In the genomic region with DNA sequence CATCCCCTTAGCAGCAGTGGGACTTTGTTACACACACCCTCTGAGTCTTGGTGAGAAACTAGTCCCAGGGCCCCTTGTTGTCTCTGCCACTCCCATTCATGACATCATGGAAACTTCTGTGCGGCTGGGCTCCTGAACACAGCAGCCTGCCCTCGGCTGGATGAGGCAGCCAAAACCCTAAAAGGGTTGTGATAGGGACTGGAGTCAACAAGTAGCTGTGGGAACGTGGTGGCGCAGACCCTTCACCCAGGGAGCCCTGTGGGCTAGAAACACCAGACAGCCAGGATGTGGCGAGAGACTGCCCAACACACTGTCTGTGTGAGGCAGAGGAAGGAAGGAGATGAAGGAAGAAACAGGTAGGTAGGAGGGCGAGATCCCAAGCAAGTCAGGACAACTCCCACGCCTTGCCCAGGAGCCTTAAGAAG, we compare ENCODE assay signal across 10 cellular contexts. TPM values are rescaled to one million over a fixed set of nuclear protein-coding genes. Genes with fewer than 3 reads are reported as not detected.
DNase-seq lines count a peak whose midpoint lies in the region; ATAC-seq and TF ChIP-seq lines count a peak whose summit lies in the region.
"Had no signal": no experiment of that assay in that cellular context is flagged by ENCODE, and none has a peak within 500 bp of the region (broad histone marks: within the 10 kb centered on the region; RNA-seq: fewer than 3 reads in every experiment).

No MANE protein-coding gene starts in this region.

- H3K18ac ChIP-seq in mesendoderm (ENCODE audit: low read length) = no peak overlapping the region

- peaks cover 42% of the 10 kb centered on the region for H3K36me3 Mint-ChIP-seq in activated T-helper 1 cell treated with anti-CD3 and anti-CD28 coated beads, Interleukin-12 subunit alpha, Interleukin-12 subunit beta, Interleukin-2, Interleukin-4 antibody, amounts not matched to agents 30 ng/mL and 10 ng/mL and 1 ng/mL, durations not matched to agents 14 hours and 24 hours and 36 hours (ENCODE audit: low read depth)

- H2BK5ac ChIP-seq in mesendoderm (ENCODE audit: low read length) = no peak overlapping the region

- no peak overlapping the region for H3K4me3 ChIP-seq in mesendoderm (ENCODE audit: low read length)
- H3K4me3 ChIP-seq in urinary bladder (ENCODE audit: low read depth, low read length) = no peak overlapping the region
- H3K4me3 ChIP-seq: A549 had no signal

- H2AK5ac ChIP-seq in mesendoderm (ENCODE audit: low read length) = no peak overlapping the region

- H3K4me1 Mint-ChIP-seq in activated T-helper 1 cell treated with anti-CD3 and anti-CD28 coated beads, Interleukin-12 subunit alpha, Interleukin-12 subunit beta, Interleukin-2, Interleukin-4 antibody, amounts not matched to agents 30 ng/mL and 10 ng/mL and 1 ng/mL, durations not matched to agents 14 hours and 24 hours and 36 hours (ENCODE audit: low read depth) = peaks cover 68% of the 10 kb centered on the region

- H4K5ac ChIP-seq in mesendoderm (ENCODE audit: low read length) = no peak overlapping the region

- H3K27ac ChIP-seq in mesendoderm (ENCODE audit: low read depth, low read length) (no peak overlapping the region), urinary bladder (ENCODE audit: low read depth) (peak overlapping the region; percentile 28)
- H3K27ac ChIP-seq: A549 had no signal

- H3K9me3 Mint-ChIP-seq in activated T-helper 1 cell treated with anti-CD3 and anti-CD28 coated beads, Interleukin-12 subunit alpha, Interleukin-12 subunit beta, Interleukin-2, Interleukin-4 antibody, amounts not matched to agents 30 ng/mL and 10 ng/mL and 1 ng/mL, durations not matched to agents 14 hours and 24 hours and 36 hours = no peaks in the 10 kb centered on the region

- DNase-seq in Right ventricle myocardium superior = no peak
- no peak for DNase-seq in cardiac septum (ENCODE audit: low spot score)
- peak; percentile 86 for DNase-seq in activated T-helper 1 cell treated with anti-CD3 and anti-CD28 coated beads, Interleukin-12 subunit alpha, Interleukin-12 subunit beta, Interleukin-2, Interleukin-4 antibody, amounts not matched to agents 30 ng/mL and 10 ng/mL and 1 ng/mL, durations not matched to agents 14 hours and 24 hours and 36 hours (ENCODE audit: low spot score)
- peak; percentile 22 for DNase-seq in mesendoderm
- DNase-seq in ACHN = no peak
- DNase-seq in cortex of kidney (lab: John Stamatoyannopoulos, UW) = no peak

- no peaks in the 10 kb centered on the region for H3K27me3 Mint-ChIP-seq in activated T-helper 1 cell treated with anti-CD3 and anti-CD28 coated beads, Interleukin-12 subunit alpha, Interleukin-12 subunit beta, Interleukin-2, Interleukin-4 antibody, amounts not matched to agents 30 ng/mL and 10 ng/mL and 1 ng/mL, durations not matched to agents 14 hours and 24 hours and 36 hours (ENCODE audit: insufficient read depth)

- H3K36me3 ChIP-seq in mesendoderm (ENCODE audit: control insufficient read depth, insufficient read depth, low read length) (no peaks in the 10 kb centered on the region), urinary bladder (ENCODE audit: insufficient read depth) (no peaks in the 10 kb centered on the region)

- intact Hi-C loops in Right ventricle myocardium superior (cut with DNase I) (no loop called here), cardiac septum (cut with DNase I) (no loop called here)
- intact Hi-C loops in activated T-helper 1 cell treated with anti-CD3 and anti-CD28 coated beads, Interleukin-12 subunit alpha, Interleukin-12 subunit beta, Interleukin-2, Interleukin-4 antibody, amounts not matched to agents 30 ng/mL and 10 ng/mL and 1 ng/mL, durations not matched to agents 14 hours and 24 hours and 36 hours (cut with micrococcal nuclease) = loop anchor here (1.0 kb wide), 2 partner anchors 86 to 97 kb away; a partner anchor contains a TSS

- H4K8ac ChIP-seq in mesendoderm (ENCODE audit: low read depth, low read length) = no peak overlapping the region

- H3K4me1 ChIP-seq in mesendoderm (ENCODE audit: control insufficient read depth, low read depth, low read length) (no peaks in the 10 kb centered on the region), urinary bladder (ENCODE audit: insufficient read depth) (no peaks in the 10 kb centered on the region)
- H3K4me1 ChIP-seq: A549 had no signal

- no peak overlapping the region for H3K23ac ChIP-seq in mesendoderm (ENCODE audit: low read length)

- H3K27me3 ChIP-seq in mesendoderm (ENCODE audit: insufficient read depth, low read length, poor library complexity) = no peaks in the 10 kb centered on the region

- WGBS in mesendoderm (ENCODE audit: extremely low coverage, insufficient coverage, low lambda C conversion rate) = no CpG with 5 or more reads among the region's 7 CpGs
- WGBS in urinary bladder = 51% methylated on average over 7 of the region's 7 CpGs

- peak overlapping the region; percentile 99 for H3K27ac Mint-ChIP-seq in activated T-helper 1 cell treated with anti-CD3 and anti-CD28 coated beads, Interleukin-12 subunit alpha, Interleukin-12 subunit beta, Interleukin-2, Interleukin-4 antibody, amounts not matched to agents 30 ng/mL and 10 ng/mL and 1 ng/mL, durations not matched to agents 14 hours and 24 hours and 36 hours

- no peak overlapping the region for H3K4me2 ChIP-seq in mesendoderm (ENCODE audit: low read length)
- H3K4me2 ChIP-seq: A549 had no signal

- no peak overlapping the region for H3K4ac ChIP-seq in mesendoderm (ENCODE audit: low read depth, low read length)

- H3K56ac ChIP-seq in mesendoderm (ENCODE audit: low read length) = no peak overlapping the region

- H3K9ac ChIP-seq in mesendoderm (ENCODE audit: low read length) = no peak overlapping the region

- H2BK120ac ChIP-seq in mesendoderm (ENCODE audit: low read depth, low read length) = no peak overlapping the region

- ATAC-seq in Right ventricle myocardium superior (ENCODE audit: poor library complexity) (peak; percentile 38), SK-N-SH treated with all-trans-retinoic acid at 6 μM for 48 hours (no peak)
- ATAC-seq: A549 had no signal

- H2BK15ac ChIP-seq in mesendoderm (replicated peaks; ENCODE audit: low read depth) = no peak overlapping the region

- no peaks in the 10 kb centered on the region for H3K79me2 ChIP-seq in mesendoderm (ENCODE audit: control insufficient read depth, insufficient read depth, low read length)

- in situ Hi-C loops in ACHN (cut with HindIII; ENCODE audit: low pct_ligation_motif_present, low pct_unique_long_range_greater_than_20kb, low sequenced_read_pairs) = no loop called here

- H3K79me1 ChIP-seq in mesendoderm (ENCODE audit: low read length) = no peaks in the 10 kb centered on the region

- peak overlapping the region; percentile 90 for H3K4me3 Mint-ChIP-seq in activated T-helper 1 cell treated with anti-CD3 and anti-CD28 coated beads, Interleukin-12 subunit alpha, Interleukin-12 subunit beta, Interleukin-2, Interleukin-4 antibody, amounts not matched to agents 30 ng/mL and 10 ng/mL and 1 ng/mL, durations not matched to agents 14 hours and 24 hours and 36 hours

TF ChIP-seq in SK-N-SH treated with all-trans-retinoic acid at 6 μM for 48 hours, 23 proteins besides CTCF, POLR2A, EP300 and RAD21:
- TF ChIP-seq BACH2 (CRISPR knock-in tag; IDR thresholded peaks at IDR 0.05; ENCODE audit: borderline replicate concordance) = no peak

RNA-seq across cellular contexts. Expression of a gene that starts 3.9 kb away (rescaled TPM):
- total RNA-seq in Right ventricle myocardium superior = 0.62 TPM
- total RNA-seq in cardiac septum = 0.62 TPM
- total RNA-seq in activated T-helper 1 cell treated with anti-CD3 and anti-CD28 coated beads, Interleukin-12 subunit alpha, Interleukin-12 subunit beta, Interleukin-2, Interleukin-4 antibody, amounts not matched to agents 30 ng/mL and 10 ng/mL and 1 ng/mL, durations not matched to agents 14 hours and 24 hours and 36 hours = 486 and 491 TPM in 2 replicates
- 0.35 TPM for polyA plus RNA-seq in mesendoderm (2013, experiment 1 of 2)
- polyA plus RNA-seq in mesendoderm (2013, experiment 2 of 2) = 0.35 TPM
- total RNA-seq in urinary bladder = 0.69 TPM
- polyA plus RNA-seq in urinary bladder = 5.6 TPM
- total RNA-seq: LHCN-M2 had no signal
- polyA plus RNA-seq: A549 had no signal

RNA-seq across cellular contexts. Expression of a gene that starts 5.5 kb away (rescaled TPM):
- total RNA-seq in Right ventricle myocardium superior = not detected
- total RNA-seq in cardiac septum = 0.24 TPM
- 134 and 145 TPM in 2 replicates for total RNA-seq in activated T-helper 1 cell treated with anti-CD3 and anti-CD28 coated beads, Interleukin-12 subunit alpha, Interleukin-12 subunit beta, Interleukin-2, Interleukin-4 antibody, amounts not matched to agents 30 ng/mL and 10 ng/mL and 1 ng/mL, durations not matched to agents 14 hours and 24 hours and 36 hours
- polyA plus RNA-seq in mesendoderm (2013, experiment 1 of 2) = not detected
- not detected for polyA plus RNA-seq in mesendoderm (2013, experiment 2 of 2)
- total RNA-seq in urinary bladder = 1.1 TPM
- 0.48 TPM for polyA plus RNA-seq in urinary bladder
- total RNA-seq: LHCN-M2 had no signal
- polyA plus RNA-seq: A549 had no signal

RNA-seq across cellular contexts. Expression of a gene that starts 20.8 kb away (rescaled TPM):
- total RNA-seq in Right ventricle myocardium superior = 33.2 TPM
- 38.3 TPM for total RNA-seq in cardiac septum
- total RNA-seq in activated T-helper 1 cell treated with anti-CD3 and anti-CD28 coated beads, Interleukin-12 subunit alpha, Interleukin-12 subunit beta, Interleukin-2, Interleukin-4 antibody, amounts not matched to agents 30 ng/mL and 10 ng/mL and 1 ng/mL, durations not matched to agents 14 hours and 24 hours and 36 hours = 44.1 and 46.0 TPM in 2 replicates
- 20.8 TPM for polyA plus RNA-seq in mesendoderm (2013, experiment 1 of 2)
- polyA plus RNA-seq in mesendoderm (2013, experiment 2 of 2) = 20.8 TPM
- total RNA-seq in urinary bladder = 54.2 TPM
- polyA plus RNA-seq in urinary bladder = 19.7 TPM

RNA-seq across cellular contexts. Expression of a gene that starts 34.1 kb away (rescaled TPM):
- 0.38 TPM for total RNA-seq in Right ventricle myocardium superior
- 0.48 TPM for total RNA-seq in cardiac septum
- 630 and 646 TPM in 2 replicates for total RNA-seq in activated T-helper 1 cell treated with anti-CD3 and anti-CD28 coated beads, Interleukin-12 subunit alpha, Interleukin-12 subunit beta, Interleukin-2, Interleukin-4 antibody, amounts not matched to agents 30 ng/mL and 10 ng/mL and 1 ng/mL, durations not matched to agents 14 hours and 24 hours and 36 hours
- polyA plus RNA-seq in mesendoderm (2013, experiment 1 of 2) = 0.08 TPM
- 0.08 TPM for polyA plus RNA-seq in mesendoderm (2013, experiment 2 of 2)
- 0.32 TPM for total RNA-seq in urinary bladder
- 3.6 TPM for polyA plus RNA-seq in urinary bladder
- total RNA-seq: LHCN-M2 had no signal
- polyA plus RNA-seq: A549 had no signal

Comparison
In these comparisons a context has a peak if more than half of its experiments do, and no peak if none do; other contexts are left out.
1. DNase-seq: peak in activated T-helper 1 cell treated with anti-CD3 and anti-CD28 coated beads, Interleukin-12 subunit alpha, Interleukin-12 subunit beta, Interleukin-2, Interleukin-4 antibody, amounts not matched to agents 30 ng/mL and 10 ng/mL and 1 ng/mL, durations not matched to agents 14 hours and 24 hours and 36 hours (single experiment) and mesendoderm (single experiment); none in Right ventricle myocardium superior (single experiment), cardiac septum (single experiment), ACHN (single experiment) and cortex of kidney (single experiment).
2. RNA of a gene that starts 3.9 kb away (total RNA-seq): 486 to 491 TPM in activated T-helper 1 cell treated with anti-CD3 and anti-CD28 coated beads, Interleukin-12 subunit alpha, Interleukin-12 subunit beta, Interleukin-2, Interleukin-4 antibody, amounts not matched to agents 30 ng/mL and 10 ng/mL and 1 ng/mL, durations not matched to agents 14 hours and 24 hours and 36 hours; 0.69 TPM in urinary bladder (single experiment), 0.62 TPM in cardiac septum (single experiment) and 0.62 TPM in Right ventricle myocardium superior (single experiment); every median in the first group is over 100 times any median in the second.
3. RNA of a gene that starts 5.5 kb away (total RNA-seq): 134 to 145 TPM in activated T-helper 1 cell treated with anti-CD3 and anti-CD28 coated beads, Interleukin-12 subunit alpha, Interleukin-12 subunit beta, Interleukin-2, Interleukin-4 antibody, amounts not matched to agents 30 ng/mL and 10 ng/mL and 1 ng/mL, durations not matched to agents 14 hours and 24 hours and 36 hours; 1.1 TPM in urinary bladder (single experiment), 0.24 TPM in cardiac septum (single experiment) and not detected in Right ventricle myocardium superior (single experiment); every median in the first group is over 10 times any median in the second.